ENCODE assay signal across 30 cellular contexts in genomic region chr2:62045017-62045543, GRCh38.
"Had no signal": no experiment of that assay in that cellular context is flagged by ENCODE, and none has a peak within 500 bp of the region (broad histone marks: within the 10 kb centered on the region; RNA-seq: fewer than 3 reads in every experiment).

No MANE protein-coding gene starts in this region.

- H3K27me3 ChIP-seq: adrenal gland, esophagus muscularis mucosa, ovary, stomach, suprapubic skin, tibial artery had no signal

- H3K9me3 ChIP-seq: adrenal gland, esophagus muscularis mucosa, ovary, suprapubic skin had no signal

- H3K27ac Mint-ChIP-seq: activated naive CD4-positive, alpha-beta T cell treated with anti-CD3 and anti-CD28 coated beads, Interleukin-2, amount 50 U/mL, for 72 hours; activated T-cell treated with anti-CD3 and anti-CD28 coated beads, Interleukin-2, amount 50 U/mL, for 72 hours; effector memory CD8-positive, alpha-beta T cell; naive B cell; nephron progenitor cell; progenitor cell of endocrine pancreas; stimulated activated memory B cell treated with anti-CD40 and anti-IgM and Interleukin-4, amounts not matched to agents 10 μg/mL and 1 μg/mL and 100 μg/mL, for 72 hours; T-helper 1 cell treated with Interleukin-12 subunit alpha and Interleukin-12 subunit beta and Interleukin-4 antibody, amounts not matched to agents 30 μg/mL and 1 μg/mL, for 36 hours had no signal

- H3K4me3 ChIP-seq: adrenal gland, esophagus muscularis mucosa, left ventricle myocardium inferior, lung, ovary, skin epidermis, stomach, suprapubic skin, tibial artery had no signal

- H3K27ac ChIP-seq: adrenal gland, esophagus muscularis mucosa, left ventricle myocardium inferior, ovary, skin epidermis, stomach, suprapubic skin, tibial artery, VCaP had no signal

- H3K4me1 ChIP-seq: adrenal gland, stomach had no signal

- H3K36me3 ChIP-seq: adrenal gland, esophagus muscularis mucosa, ovary, suprapubic skin, tibial artery had no signal

- DNase-seq: activated CD4-positive, alpha-beta T cell treated with anti-CD3 and anti-CD28 coated beads for 4 hours; activated CD4-positive, alpha-beta T cell treated with anti-CD3 and anti-CD28 coated beads, Interleukin-2, amount 50 U/mL, for 4 hours; activated naive CD4-positive, alpha-beta T cell; activated T-cell treated with anti-CD3 and anti-CD28 coated beads for 4 hours; activated T-cell treated with anti-CD3 and anti-CD28 coated beads, Interleukin-2, amount 50 U/mL, for 72 hours; adrenal gland; aorta; cortex of kidney; effector memory CD8-positive, alpha-beta T cell; left ventricle myocardium inferior; naive B cell; nephron progenitor cell; ovary; stimulated activated CD4-positive, alpha-beta T cell treated with anti-CD3 and anti-CD28 coated beads, Interleukin-12 subunit alpha, Interleukin-12 subunit beta, amount 100 ng/mL, for 4 hours; stimulated activated CD4-positive, alpha-beta T cell treated with anti-CD3 and anti-CD28 coated beads, Interleukin-4, amount 100 ng/mL, for 24 hours; stimulated activated CD8-positive, alpha-beta memory T cell treated with anti-CD3 and anti-CD28 coated beads, Interleukin-4, amount 100 ng/mL, for 48 hours; stomach; SW 1271; T-helper 9 cell; tibial artery had no signal

- H3K27me3 Mint-ChIP-seq: brain; effector memory CD8-positive, alpha-beta T cell; naive B cell; progenitor cell of endocrine pancreas; stimulated activated memory B cell treated with anti-CD40 and anti-IgM and Interleukin-4, amounts not matched to agents 10 μg/mL and 1 μg/mL and 100 μg/mL, for 72 hours had no signal

- H3K9me3 Mint-ChIP-seq: effector memory CD8-positive, alpha-beta T cell had no signal

- H3K4me1 Mint-ChIP-seq: nephron progenitor cell had no signal

- H3K4me3 Mint-ChIP-seq: activated T-cell treated with anti-CD3 and anti-CD28 coated beads, Interleukin-2, amount 50 U/mL, for 72 hours; brain; effector memory CD8-positive, alpha-beta T cell; naive B cell; nephron progenitor cell; stimulated activated memory B cell treated with anti-CD40 and anti-IgM and Interleukin-4, amounts not matched to agents 10 μg/mL and 1 μg/mL and 100 μg/mL, for 72 hours; T-helper 1 cell treated with Interleukin-12 subunit alpha and Interleukin-12 subunit beta and Interleukin-4 antibody, amounts not matched to agents 30 μg/mL and 1 μg/mL, for 36 hours had no signal
